Comparison of ENCODE assay signal across 8 cellular contexts in the genomic region with DNA sequence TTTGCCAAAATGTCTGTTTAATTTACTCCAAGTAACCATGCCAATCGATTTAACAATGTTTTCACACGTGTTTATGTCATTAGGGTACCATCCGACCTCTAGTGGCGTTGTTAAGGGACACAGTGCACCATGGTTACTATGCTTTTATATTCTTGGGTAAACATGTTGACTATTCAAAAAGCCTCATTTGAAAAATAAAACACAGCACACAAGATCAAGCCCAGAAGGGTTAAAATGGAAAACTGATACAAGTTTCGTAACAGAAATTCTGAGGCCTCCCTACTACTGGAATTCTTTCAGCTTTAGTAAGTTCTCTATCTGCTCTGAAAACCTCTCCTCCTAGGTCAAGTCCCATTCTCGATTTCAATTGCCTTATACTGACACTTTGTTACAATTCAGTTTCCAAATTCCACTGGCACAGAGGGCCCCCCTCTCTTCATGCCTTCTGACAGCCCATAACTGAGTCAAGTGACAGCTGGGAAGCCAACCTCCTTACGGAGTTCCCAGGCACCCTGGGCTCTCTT.
DNase-seq lines count a peak whose midpoint lies in the region; ATAC-seq and TF ChIP-seq lines count a peak whose summit lies in the region.

No MANE protein-coding gene starts in this region.

- TF ChIP-seq CTCF in WI38 (IDR thresholded peaks at IDR 0.05; ENCODE audit: low read depth, low read length) (peak; percentile 8; the same call in 1 of the 2 replicates), fibroblast of pulmonary artery (IDR thresholded peaks at IDR 0.05; ENCODE audit: low read length, missing control alignments) (peak; percentile 42)

- peak; percentile 13 for DNase-seq in NCI-H1694 treated with DMSO at 0.1 percent for 48 hours (lab: John Stamatoyannopoulos, UW)
- no peak for DNase-seq in NCI-H1694 (lab: John Stamatoyannopoulos, UW)
- peak; percentile 75 for DNase-seq in fibroblast of pulmonary artery (ENCODE audit: low read depth)
- DNase-seq in retina: no peak

- no peak overlapping the region for H3K27ac ChIP-seq in HUES6 (ENCODE audit: low read depth, low read length)
- peak overlapping the region; percentile 57 for H3K27ac ChIP-seq in rectal smooth muscle tissue (ENCODE audit: low read depth, low read length)

- H3K4me1 ChIP-seq in HUES6 (ENCODE audit: control insufficient read depth, insufficient read depth, low read length): peaks cover 15% of the 10 kb centered on the region
- H3K4me1 ChIP-seq in rectal smooth muscle tissue (ENCODE audit: control insufficient read depth, insufficient read depth, low read length): peaks cover 21% of the 10 kb centered on the region

- H3K27me3 ChIP-seq in HUES6 (ENCODE audit: control insufficient read depth, insufficient read depth, low read length) (no peaks in the 10 kb centered on the region), rectal smooth muscle tissue (ENCODE audit: control insufficient read depth, insufficient read depth, low read length) (no peaks in the 10 kb centered on the region)

- peak overlapping the region; percentile 92 for H3K4me3 ChIP-seq in HUES6 (ENCODE audit: low read depth, low read length)
- peak overlapping the region; percentile 90 for H3K4me3 ChIP-seq in WI38 (ENCODE audit: low read depth, low read length)
- H3K4me3 ChIP-seq in fibroblast of pulmonary artery (replicated peaks; ENCODE audit: low read depth, low read length): peak overlapping the region; percentile 91
- peak overlapping the region; percentile 97 for H3K4me3 ChIP-seq in rectal smooth muscle tissue (ENCODE audit: low read length)

- H3K36me3 ChIP-seq in HUES6 (ENCODE audit: control insufficient read depth, insufficient read depth, low read length) (no peaks in the 10 kb centered on the region), rectal smooth muscle tissue (ENCODE audit: control insufficient read depth, insufficient read depth, low read length) (no peaks in the 10 kb centered on the region)

- ATAC-seq in HG02588 (IDR thresholded peaks at IDR 0.05; ENCODE audit: unreplicated experiment): no peak

- no peaks in the 10 kb centered on the region for H3K9me3 ChIP-seq in HUES6 (ENCODE audit: control insufficient read depth, insufficient read depth, low read depth, low read length)

- H3K9ac ChIP-seq in HUES6 (ENCODE audit: low read length) (no peak overlapping the region), rectal smooth muscle tissue (ENCODE audit: low read length) (no peak overlapping the region)

Comparison
In these comparisons a context has a peak if more than half of its experiments do, and no peak if none do; other contexts are left out.
1. DNase-seq: peak in NCI-H1694 treated with DMSO at 0.1 percent for 48 hours (single experiment) and fibroblast of pulmonary artery (single experiment); none in NCI-H1694 (single experiment) and retina (single experiment).
2. Peak in every context shown above with its lines, with median percentiles within 50 percentile points of each other: H3K4me3 ChIP-seq.